18 cellular contexts compared by ENCODE assay signal in genomic region chr5:133846478-133847226, GRCh38.
DNase-seq lines count a peak whose midpoint lies in the region; ATAC-seq and TF ChIP-seq lines count a peak whose summit lies in the region.
"Had no signal": no experiment of that assay in that cellular context is flagged by ENCODE, and none has a peak within 500 bp of the region (broad histone marks: within the 10 kb centered on the region; RNA-seq: fewer than 3 reads in every experiment).

No MANE protein-coding gene starts in this region.

- H3K9me3 Mint-ChIP-seq in activated CD4-positive, alpha-beta T cell treated with anti-CD3 and anti-CD28 coated beads for 36 hours (ENCODE audit: low read depth), result no peaks in the 10 kb centered on the region
- H3K9me3 Mint-ChIP-seq in WTC11, result no peaks in the 10 kb centered on the region
- H3K9me3 Mint-ChIP-seq: CD4-positive, alpha-beta T cell; nephron had no signal

- H3K27ac Mint-ChIP-seq in activated CD4-positive, alpha-beta T cell treated with anti-CD3 and anti-CD28 coated beads for 36 hours, result no peak overlapping the region
- H3K27ac Mint-ChIP-seq in WTC11, result no peak overlapping the region
- H3K27ac Mint-ChIP-seq: CD4-positive, alpha-beta T cell; nephron had no signal

- POLR2A ChIA-PET in activated CD4-positive, alpha-beta T cell treated with anti-CD3 and anti-CD28 coated beads for 36 hours (lab: Charles Lee), result no interaction called here
- POLR2A ChIA-PET in WTC11 (lab: Charles Lee), result no interaction called here

- peaks cover 5% of the 10 kb centered on the region for H3K4me1 Mint-ChIP-seq in activated CD4-positive, alpha-beta T cell treated with anti-CD3 and anti-CD28 coated beads for 36 hours
- H3K4me1 Mint-ChIP-seq in WTC11, result no peaks in the 10 kb centered on the region

- no peak for ATAC-seq in Right ventricle myocardium superior (ENCODE audit: poor library complexity)
- peak; percentile 34 for ATAC-seq in HG02852 (IDR thresholded peaks at IDR 0.05; ENCODE audit: unreplicated experiment)
- no peak for ATAC-seq in sciatic nerve
- ATAC-seq in activated CD4-positive, alpha-beta T cell treated with anti-CD3 and anti-CD28 coated beads for 36 hours, result no peak
- no peak for ATAC-seq in WTC11
- ATAC-seq: A549, body of pancreas had no signal

- H3K27ac ChIP-seq in temporal lobe (ENCODE audit: low read depth, low read length), result peak overlapping the region; percentile 31
- H3K27ac ChIP-seq: body of pancreas had no signal

- CTCF ChIA-PET in activated CD4-positive, alpha-beta T cell treated with anti-CD3 and anti-CD28 coated beads for 36 hours (lab: Charles Lee), result interaction anchor here (1.8 kb wide), 1 partner anchor 23 kb away, joined by 5 read pairs; no protein-coding TSS in a partner anchor
- CTCF ChIA-PET in WTC11 (lab: Charles Lee), result interaction anchor here (1.2 kb wide), 1 partner anchor 23 kb away, joined by 5 read pairs; no protein-coding TSS in a partner anchor

- DNase-seq in cardiac septum (ENCODE audit: low spot score) (peak; percentile 33), Right ventricle myocardium superior (no peak), sciatic nerve (ENCODE audit: low spot score) (no peak), WTC11 (ENCODE audit: low spot score) (no peak)
- peak; percentile 45 for DNase-seq in activated CD8-positive, alpha-beta memory T cell treated with anti-CD3 and anti-CD28 coated beads, Interleukin-2, amount 50 U/mL, for 48 hours
- no peak for DNase-seq in activated CD4-positive, alpha-beta T cell treated with anti-CD3 and anti-CD28 coated beads for 36 hours
- DNase-seq: activated naive CD4-positive, alpha-beta T cell treated with anti-CD3 and anti-CD28 coated beads, Interleukin-2, amount 50 U/mL, for 16 hours; body of pancreas; cortex of kidney; DND-41; NCI-H1436; retina; stimulated activated CD4-positive, alpha-beta T cell treated with anti-CD3 and anti-CD28 coated beads, Interleukin-15, amount 100 ng/mL, for 24 hours had no signal

- H3K27me3 Mint-ChIP-seq in activated CD4-positive, alpha-beta T cell treated with anti-CD3 and anti-CD28 coated beads for 36 hours, result peaks cover 2% of the 10 kb centered on the region
- H3K27me3 Mint-ChIP-seq in WTC11 (ENCODE audit: low read depth), result no peaks in the 10 kb centered on the region

- TF ChIP-seq CTCF in WTC11 (IDR thresholded peaks at IDR 0.05), result no peak

- no peaks in the 10 kb centered on the region for H3K36me3 Mint-ChIP-seq in activated CD4-positive, alpha-beta T cell treated with anti-CD3 and anti-CD28 coated beads for 36 hours (ENCODE audit: low read depth)
- no peaks in the 10 kb centered on the region for H3K36me3 Mint-ChIP-seq in WTC11

- intact Hi-C loops in cardiac septum (cut with DNase I) (no loop called here), Right ventricle myocardium superior (cut with DNase I) (no loop called here), sciatic nerve (cut with DNase I) (no loop called here)
- intact Hi-C loops in activated CD4-positive, alpha-beta T cell treated with anti-CD3 and anti-CD28 coated beads for 36 hours (cut with DNase I, micrococcal nuclease), result no loop called here

- no peak overlapping the region for H3K4me3 Mint-ChIP-seq in activated CD4-positive, alpha-beta T cell treated with anti-CD3 and anti-CD28 coated beads for 36 hours
- H3K4me3 Mint-ChIP-seq in WTC11, result no peak overlapping the region
- H3K4me3 Mint-ChIP-seq: CD4-positive, alpha-beta T cell; nephron had no signal

TF ChIP-seq in WTC11, 78 proteins besides CTCF, POLR2A, EP300 and RAD21:
- TF ChIP-seq GABPB1 (CRISPR knock-in tag; IDR thresholded peaks at IDR 0.05) (no peak), ZSCAN18 (CRISPR knock-in tag; IDR thresholded peaks at IDR 0.05) (no peak)
- TF ChIP-seq, protein P1, sequence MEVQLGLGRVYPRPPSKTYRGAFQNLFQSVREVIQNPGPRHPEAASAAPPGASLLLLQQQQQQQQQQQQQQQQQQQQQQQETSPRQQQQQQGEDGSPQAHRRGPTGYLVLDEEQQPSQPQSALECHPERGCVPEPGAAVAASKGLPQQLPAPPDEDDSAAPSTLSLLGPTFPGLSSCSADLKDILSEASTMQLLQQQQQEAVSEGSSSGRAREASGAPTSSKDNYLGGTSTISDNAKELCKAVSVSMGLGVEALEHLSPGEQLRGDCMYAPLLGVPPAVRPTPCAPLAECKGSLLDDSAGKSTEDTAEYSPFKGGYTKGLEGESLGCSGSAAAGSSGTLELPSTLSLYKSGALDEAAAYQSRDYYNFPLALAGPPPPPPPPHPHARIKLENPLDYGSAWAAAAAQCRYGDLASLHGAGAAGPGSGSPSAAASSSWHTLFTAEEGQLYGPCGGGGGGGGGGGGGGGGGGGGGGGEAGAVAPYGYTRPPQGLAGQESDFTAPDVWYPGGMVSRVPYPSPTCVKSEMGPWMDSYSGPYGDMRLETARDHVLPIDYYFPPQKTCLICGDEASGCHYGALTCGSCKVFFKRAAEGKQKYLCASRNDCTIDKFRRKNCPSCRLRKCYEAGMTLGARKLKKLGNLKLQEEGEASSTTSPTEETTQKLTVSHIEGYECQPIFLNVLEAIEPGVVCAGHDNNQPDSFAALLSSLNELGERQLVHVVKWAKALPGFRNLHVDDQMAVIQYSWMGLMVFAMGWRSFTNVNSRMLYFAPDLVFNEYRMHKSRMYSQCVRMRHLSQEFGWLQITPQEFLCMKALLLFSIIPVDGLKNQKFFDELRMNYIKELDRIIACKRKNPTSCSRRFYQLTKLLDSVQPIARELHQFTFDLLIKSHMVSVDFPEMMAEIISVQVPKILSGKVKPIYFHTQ (CRISPR knock-in tag; IDR thresholded peaks at IDR 0.05), result no peak

Comparison
In these comparisons a context has a peak if more than half of its experiments do, and no peak if none do; other contexts are left out.
1. DNase-seq: peak in cardiac septum (single experiment) and activated CD8-positive, alpha-beta memory T cell treated with anti-CD3 and anti-CD28 coated beads, Interleukin-2, amount 50 U/mL, for 48 hours (single experiment); none in Right ventricle myocardium superior (single experiment), sciatic nerve (single experiment), activated CD4-positive, alpha-beta T cell treated with anti-CD3 and anti-CD28 coated beads for 36 hours (single experiment) and WTC11 (single experiment).